Comparison of ENCODE assay signal across 1 cellular context in genomic region chr3:112499328-112499727, GRCh38.
TF ChIP-seq lines count a peak whose summit lies in the region.

Gene BTLA, minus strand, starts transcription at chr3:112499472. Its CDS starts 114 bp downstream, at chr3:112499358.

TF ChIP-seq in GM12878, 131 proteins besides CTCF, POLR2A, EP300 and RAD21 (continued from another document):
- TF ChIP-seq ZBTB33 (IDR thresholded peaks at IDR 0.05) (no peak), IKZF2 (IDR thresholded peaks at IDR 0.05) (peak; percentile 34 to 40; a peak in 2 of 4 replicates), WRNIP1 (IDR thresholded peaks at IDR 0.05; ENCODE audit: borderline replicate concordance, low read depth, low read length) (0 out of 2 replicates have a peak, but pooled peaks have one; percentile 85), ETV6 (conservative IDR thresholded peaks at IDR 0.05 in 1 of 2, IDR thresholded peaks at IDR 0.05 in 1 of 2; ENCODE audit: borderline replicate concordance in 1 of 2, low read depth in 1 of 2) (peak in 1 of 2 experiments; percentile 57; a peak in 1 of 4 replicates), MEF2A (IDR thresholded peaks at IDR 0.05; ENCODE audit: insufficient read depth, low read depth, low read length) (peak; percentile 32; the same call in 1 of the 2 replicates), ZNF687 (IDR thresholded peaks at IDR 0.05) (no peak), RFX5 (IDR thresholded peaks at IDR 0.05; ENCODE audit: low read depth, low read length) (no peak), MLLT1 (IDR thresholded peaks at IDR 0.05) (peak; percentile 96), CBFB (IDR thresholded peaks at IDR 0.05; ENCODE audit: low read depth) (peak; percentile 94), FOXM1 (IDR thresholded peaks at IDR 0.05; ENCODE audit: low read depth, low read length) (no peak; the same call in 1 of the 2 replicates), PML (IDR thresholded peaks at IDR 0.05; ENCODE audit: low read length) (peak; percentile 84), POLR2AphosphoS5 (IDR thresholded peaks at IDR 0.05; ENCODE audit: low read length) (peak; percentile 72; the same call in 1 of the 2 replicates), BHLHE40 (IDR thresholded peaks at IDR 0.05; ENCODE audit: borderline replicate concordance in 1 of 2, low read depth in 2 of 2, low read length in 1 of 2) (peak in 1 of 2 experiments; percentile 6; a peak in 1 of 4 replicates), SPI1 (IDR thresholded peaks at IDR 0.05; ENCODE audit: borderline replicate concordance, insufficient read depth, low read depth, low read length) (peak; percentile 41; the same call in 1 of the 2 replicates), BCL3 (IDR thresholded peaks at IDR 0.05; ENCODE audit: borderline replicate concordance, insufficient read depth, low read depth, low read length, poor library complexity, severe bottlenecking) (peak; percentile 28), YBX1 (IDR thresholded peaks at IDR 0.05) (no peak), CEBPZ (IDR thresholded peaks at IDR 0.05; ENCODE audit: low read depth, low read length) (no peak), IRF4 (IDR thresholded peaks at IDR 0.05; ENCODE audit: low read depth, low read length) (peak; percentile 36; the same call in 1 of the 2 replicates), RUNX3 (IDR thresholded peaks at IDR 0.05; ENCODE audit: low read length) (peak; percentile 97), ZBTB11 (CRISPR knock-in tag; IDR thresholded peaks at IDR 0.05) (no peak), NFIC (IDR thresholded peaks at IDR 0.05; ENCODE audit: low read depth, low read length) (peak; percentile 80), SMC3 (IDR thresholded peaks at IDR 0.05; ENCODE audit: borderline replicate concordance, low read length) (no peak; the same call in 1 of the 2 replicates), RELB (IDR thresholded peaks at IDR 0.05; ENCODE audit: low read depth) (peak; percentile 44; the same call in 1 of the 2 replicates), CREM (IDR thresholded peaks at IDR 0.05; ENCODE audit: low read depth) (peak; percentile 50), HCFC1 (IDR thresholded peaks at IDR 0.05; ENCODE audit: low read length) (no peak), MXI1 (IDR thresholded peaks at IDR 0.05; ENCODE audit: low read depth, low read length) (peak; percentile 66; the same call in 1 of the 2 replicates), RAD51 (IDR thresholded peaks at IDR 0.05) (no peak), SKIL (IDR thresholded peaks at IDR 0.05; ENCODE audit: low read depth, poor library complexity, severe bottlenecking) (no peak)
